In the genomic region with DNA sequence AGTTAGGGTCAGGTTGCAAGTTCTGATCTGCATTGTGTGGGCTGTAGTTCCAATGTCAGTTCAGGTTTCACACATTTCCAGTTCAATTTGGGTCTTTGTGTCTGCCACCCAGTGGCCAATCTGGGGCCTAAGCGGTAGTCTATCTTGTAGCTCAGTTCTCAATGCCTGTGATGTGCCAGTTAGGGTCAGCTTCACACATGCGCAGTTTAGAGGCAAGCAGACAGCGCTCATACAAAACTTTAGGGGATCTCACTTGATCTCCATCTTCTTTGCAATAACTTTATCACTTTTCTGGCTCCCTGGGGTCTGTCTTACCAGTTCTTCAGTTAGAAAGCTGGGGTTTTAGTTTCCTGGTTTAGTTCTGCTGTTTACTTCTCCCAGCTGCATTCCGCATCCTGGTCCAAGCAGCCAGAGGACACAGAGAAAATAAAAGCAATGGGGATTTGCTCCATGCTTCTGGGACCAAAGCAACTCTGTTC, we compare ENCODE assay signal across 8 cellular contexts. TPM values are rescaled to one million over a fixed set of nuclear protein-coding genes. Genes with fewer than 3 reads are reported as not detected.
DNase-seq lines count a peak whose midpoint lies in the region; ATAC-seq and TF ChIP-seq lines count a peak whose summit lies in the region.

No MANE protein-coding gene starts in this region.

- H3K79me2 ChIP-seq in osteoblast (ENCODE audit: insufficient read depth, low read length) = no peaks in the 10 kb centered on the region

- peaks cover 8% of the 10 kb centered on the region for H3K9me3 Mint-ChIP-seq in activated naive CD4-positive, alpha-beta T cell treated with anti-CD3 and anti-CD28 coated beads for 36 hours

- no peaks in the 10 kb centered on the region for H3K36me3 ChIP-seq in osteoblast (ENCODE audit: insufficient read depth, low read length)
- H3K36me3 ChIP-seq in upper lobe of right lung = no peaks in the 10 kb centered on the region

- DNase-seq in ELR (ENCODE audit: low read depth) = peak; percentile 84
- DNase-seq in Kasumi-1 (lab: John Stamatoyannopoulos, UW) = peak; percentile 77 to 88
- peak; percentile 87 to 90 for DNase-seq in SHP77 (lab: John Stamatoyannopoulos, UW)
- peak; percentile 68 for DNase-seq in activated naive CD4-positive, alpha-beta T cell treated with anti-CD3 and anti-CD28 coated beads for 36 hours
- peak; percentile 68 for DNase-seq in glomerular endothelial cell (ENCODE audit: extremely low read depth, low read depth, low spot score)
- DNase-seq in osteoblast (ENCODE audit: insufficient read length, low spot score, missing footprints) = peak; percentile 86
- peak; percentile 67 for DNase-seq in upper lobe of right lung

- peaks cover 2% of the 10 kb centered on the region for H3K36me3 Mint-ChIP-seq in activated naive CD4-positive, alpha-beta T cell treated with anti-CD3 and anti-CD28 coated beads for 36 hours (ENCODE audit: low read depth)

- H3K9me3 ChIP-seq in osteoblast (ENCODE audit: low read depth, low read length) = no peaks in the 10 kb centered on the region
- no peaks in the 10 kb centered on the region for H3K9me3 ChIP-seq in upper lobe of right lung

- no peaks in the 10 kb centered on the region for H3K27me3 ChIP-seq in osteoblast (ENCODE audit: insufficient read depth, low read length)
- H3K27me3 ChIP-seq in upper lobe of right lung = no peaks in the 10 kb centered on the region

- peak overlapping the region; percentile 75 for H3K4me2 ChIP-seq in osteoblast (ENCODE audit: insufficient read depth, low read length)

- H3K4me1 Mint-ChIP-seq in activated naive CD4-positive, alpha-beta T cell treated with anti-CD3 and anti-CD28 coated beads for 36 hours (ENCODE audit: low read depth) = peaks cover 5% of the 10 kb centered on the region

- H2AFZ ChIP-seq in osteoblast (ENCODE audit: low read length) = peak overlapping the region; percentile 80

- CTCF ChIA-PET in activated naive CD4-positive, alpha-beta T cell treated with anti-CD3 and anti-CD28 coated beads for 36 hours (lab: Charles Lee) = interaction anchor here (0.6 to 2.0 kb wide), 16 partner anchors 10 to 348 kb away, joined by 3 to 17 read pairs (median 4); partner anchors contain the start of gene ZNF24

- no peaks in the 10 kb centered on the region for H4K20me1 ChIP-seq in osteoblast (ENCODE audit: insufficient read depth, low read length)

- no peak overlapping the region for H3K4me3 Mint-ChIP-seq in activated naive CD4-positive, alpha-beta T cell treated with anti-CD3 and anti-CD28 coated beads for 36 hours

- intact Hi-C loops in activated naive CD4-positive, alpha-beta T cell treated with anti-CD3 and anti-CD28 coated beads for 36 hours (cut with micrococcal nuclease) = loop anchor here (1.0 to 2.0 kb wide), 4 partner anchors 114 to 349 kb away; partner anchors contain the start of gene ZNF397
- intact Hi-C loops in upper lobe of right lung (cut with DNase I) = no loop called here

- H3K27me3 Mint-ChIP-seq in activated naive CD4-positive, alpha-beta T cell treated with anti-CD3 and anti-CD28 coated beads for 36 hours (ENCODE audit: low read depth) = no peaks in the 10 kb centered on the region

- TF ChIP-seq CTCF in osteoblast (IDR thresholded peaks at IDR 0.05; ENCODE audit: extremely low read depth, low read depth, low read length) (peak; percentile 91), upper lobe of right lung (IDR thresholded peaks at IDR 0.05) (peak; percentile 74)

- peak; percentile 100 for ATAC-seq in GM21786 (IDR thresholded peaks at IDR 0.05; ENCODE audit: unreplicated experiment)
- peak; percentile 99 for ATAC-seq in upper lobe of right lung

- H3K4me3 ChIP-seq in osteoblast (ENCODE audit: insufficient read depth, low read length) (peak overlapping the region; percentile 61), upper lobe of right lung (no peak overlapping the region)

- H3K4me1 ChIP-seq in osteoblast (ENCODE audit: insufficient read depth, low read length) = no peaks in the 10 kb centered on the region
- H3K4me1 ChIP-seq in upper lobe of right lung = no peaks in the 10 kb centered on the region

- H3K27ac ChIP-seq in osteoblast (ENCODE audit: low read depth, low read length) (no peak overlapping the region), upper lobe of right lung (no peak overlapping the region)

- no peak overlapping the region for H3K27ac Mint-ChIP-seq in activated naive CD4-positive, alpha-beta T cell treated with anti-CD3 and anti-CD28 coated beads for 36 hours

RNA-seq across cellular contexts. Expression of gene ZNF24, which starts 11.0 kb away (rescaled TPM):
- 10 to 100 TPM; 46.8 to 47.8 TPM for total RNA-seq in activated naive CD4-positive, alpha-beta T cell treated with anti-CD3 and anti-CD28 coated beads for 36 hours
- total RNA-seq in glomerular endothelial cell (22.4 and 25.4 TPM in 2 replicates), osteoblast (27.4 and 29.7 TPM in 2 replicates), upper lobe of right lung (54.7 TPM)

RNA-seq across cellular contexts. Expression of gene ZNF396, which starts 22.0 kb away (rescaled TPM):
- under 1 TPM; 0.74 to 0.77 TPM for total RNA-seq in activated naive CD4-positive, alpha-beta T cell treated with anti-CD3 and anti-CD28 coated beads for 36 hours
- total RNA-seq in glomerular endothelial cell (0.23 and 0.53 TPM in 2 replicates), osteoblast (1.8 and 3.3 TPM in 2 replicates), upper lobe of right lung (3.1 TPM)
